ENCODE assay signal across 19 cellular contexts in the genomic region with DNA sequence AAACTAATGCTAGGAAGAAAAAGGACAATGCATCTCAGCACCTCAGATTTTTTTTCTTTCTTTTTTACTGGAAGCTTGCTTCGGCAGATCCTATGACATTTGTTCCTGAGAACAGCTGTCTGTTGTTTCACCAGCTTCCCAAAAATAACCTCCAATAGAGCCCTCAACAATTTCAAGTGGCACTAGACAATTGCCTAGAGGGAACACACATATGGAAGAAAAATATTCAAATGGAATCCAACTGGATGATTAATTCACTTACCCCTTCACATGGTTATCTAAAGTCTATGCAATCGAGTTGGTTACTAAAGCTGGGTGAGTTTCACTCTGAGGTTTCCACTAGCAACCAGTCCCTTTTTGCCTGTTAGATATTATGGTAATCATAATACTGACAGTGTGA. TPM values are rescaled to one million over a fixed set of nuclear protein-coding genes. Genes with fewer than 3 reads are reported as not detected.
A peak's percentile ranks its signal among the peaks of the same experiment; 100 is the strongest.
DNase-seq lines count a peak whose midpoint lies in the region; ATAC-seq and TF ChIP-seq lines count a peak whose summit lies in the region.
"Had no signal": no experiment of that assay in that cellular context is flagged by ENCODE, and none has a peak within 500 bp of the region (broad histone marks: within the 10 kb centered on the region; RNA-seq: fewer than 3 reads in every experiment).

Gene LEMD1, minus strand, starts transcription at position 329 of the 400 bp plus-strand sequence. CDS start 1,520 bp downstream, outside the sequence.

- no peaks in the 10 kb centered on the region for H3K9me3 ChIP-seq in heart left ventricle
- H3K9me3 ChIP-seq in colonic mucosa, result no peaks in the 10 kb centered on the region
- H3K9me3 ChIP-seq: sigmoid colon, thyroid gland had no signal

- H3K27me3 ChIP-seq in heart left ventricle (peaks cover 0 to 6% (median 0%) of the 10 kb centered on the region in 9 donors), colonic mucosa (no peaks in the 10 kb centered on the region)
- H3K27me3 ChIP-seq: thyroid gland had no signal

- no peak for DNase-seq in Right ventricle myocardium inferior (ENCODE audit: missing footprints)
- no peak for DNase-seq in cardiac septum (ENCODE audit: low spot score)
- peak; percentile 80 to 93 for DNase-seq in NCI-H524 (lab: John Stamatoyannopoulos, UW)
- no peak for DNase-seq in heart left ventricle
- no peak for DNase-seq in GM13977 (ENCODE audit: low spot score)
- no peak for DNase-seq in colonic mucosa
- DNase-seq: ACHN; activated CD4-positive, alpha-beta T cell treated with anti-CD3 and anti-CD28 coated beads for 1 hour; activated CD8-positive, alpha-beta memory T cell treated with anti-CD3 and anti-CD28 coated beads, Interleukin-2, amount 50 U/mL, for 4 hours; CD8-positive, alpha-beta T cell; effector CD4-positive, alpha-beta T cell; NCI-H526; sigmoid colon; stimulated activated CD4-positive, alpha-beta T cell treated with anti-CD3 and anti-CD28 coated beads, Interleukin-4, amount 100 ng/mL, for 24 hours; thyroid gland had no signal

- peaks cover 0 to 19% (median 2%) of the 10 kb centered on the region in 12 donors for H3K4me1 ChIP-seq in heart left ventricle
- no peaks in the 10 kb centered on the region for H3K4me1 ChIP-seq in colonic mucosa
- H3K4me1 ChIP-seq: sigmoid colon had no signal

- peak within 1 kb of the TSS in 11 of 12 donors; percentile 3 to 82 (median 42) for H3K27ac ChIP-seq in heart left ventricle
- H3K27ac ChIP-seq in colonic mucosa, result no peak within 1 kb of the TSS
- H3K27ac ChIP-seq: sigmoid colon had no signal

- intact Hi-C loops in Right ventricle myocardium inferior (cut with DNase I), result no loop called here
- intact Hi-C loops in cardiac septum (cut with DNase I), result no loop called here
- intact Hi-C loops in heart left ventricle (cut with DNase I), result no loop called here
- intact Hi-C loops in colonic mucosa (cut with DNase I), result no loop called here

- 22 to 29% (median 27%) methylated on average over 2 of the region's 2 CpGs for WGBS in heart left ventricle, 4 donors

- no peak for TF ChIP-seq POLR2A in heart left ventricle (IDR thresholded peaks at IDR 0.05)

- TF ChIP-seq CTCF in heart left ventricle (IDR thresholded peaks at IDR 0.05) (no peak), GM13977 (IDR thresholded peaks at IDR 0.05; ENCODE audit: extremely low read depth, insufficient read depth, missing control alignments) (no peak), colonic mucosa (IDR thresholded peaks at IDR 0.05) (no peak)

- ATAC-seq in Right ventricle myocardium inferior (peak; percentile 68), heart left ventricle (peak; percentile 79 to 90 (median 84)), GM21447 (IDR thresholded peaks at IDR 0.05; ENCODE audit: unreplicated experiment) (no peak), HG02763 (IDR thresholded peaks at IDR 0.05; ENCODE audit: unreplicated experiment) (no peak)
- ATAC-seq: CD8-positive, alpha-beta T cell had no signal

- H3K9ac ChIP-seq in colonic mucosa (ENCODE audit: low read depth in 2 of 2, low read length in 2 of 2), result no peak within 1 kb of the TSS

- in situ Hi-C loops in GM13977 (cut with MboI; ENCODE audit: low pct_unique_long_range_greater_than_20kb, low sequenced_read_pairs, unreplicated experiment), result no loop called here

- H3K36me3 ChIP-seq in heart left ventricle (no peaks in the 10 kb centered on the region), colonic mucosa (no peaks in the 10 kb centered on the region)
- H3K36me3 ChIP-seq: sigmoid colon, thyroid gland had no signal

- H3K4me3 ChIP-seq in heart left ventricle (no peak within 1 kb of the TSS), colonic mucosa (no peak within 1 kb of the TSS)
- H3K4me3 ChIP-seq: sigmoid colon, thyroid gland had no signal

RNA-seq across cellular contexts. Expression of gene LEMD1, which starts in this region (rescaled TPM):
- not detected for total RNA-seq in Right ventricle myocardium inferior
- not detected for total RNA-seq in cardiac septum
- 1 to 10 TPM in 1 of 9 donors, not detected in 8; 2.5 TPM for total RNA-seq in heart left ventricle
- polyA plus RNA-seq in heart left ventricle, result not detected
- total RNA-seq in colonic mucosa, result 1 to 10 TPM in 1 of 2 donors, under 1 TPM in 1; 0.77 to 1.1 TPM
- total RNA-seq: CD8-positive, alpha-beta T cell; M059J; sigmoid colon; T-helper 2 cell treated with Interferon-gamma antibody and Interleukin-4, amounts not matched to agents 100 ng/mL and 5 ng/mL, for 36 hours had no signal

Comparison
In these comparisons a context has a peak if more than half of its experiments do, and no peak if none do; other contexts are left out.
1. Peak in ATAC-seq in Right ventricle myocardium inferior; RNA of the gene not detected or under 1 TPM.
2. ATAC-seq: peak in heart left ventricle (4 of 4); none in GM21447 (single experiment) and HG02763 (single experiment).
3. DNase-seq: peak in NCI-H524 (2 of 2); none in Right ventricle myocardium inferior (single experiment), cardiac septum (single experiment), heart left ventricle (0 of 5), GM13977 (single experiment) and colonic mucosa (single experiment).